In genomic region chr16:30983898-30984610, GRCh38 we compare ENCODE assay signal across 9 cellular contexts. TPM values are rescaled to one million over a fixed set of nuclear protein-coding genes. Genes with fewer than 3 reads are reported as not detected.
"Had no signal": no experiment of that assay in that cellular context is flagged by ENCODE, and none has a peak within 500 bp of the region (broad histone marks: within the 10 kb centered on the region; RNA-seq: fewer than 3 reads in every experiment).

No MANE protein-coding gene starts in this region.

- H3K4me3 Mint-ChIP-seq: activated naive CD4-positive, alpha-beta T cell treated with anti-CD3 and anti-CD28 coated beads, Interleukin-2, amount 50 U/mL, for 24 hours; immature natural killer cell had no signal

- H3K27ac Mint-ChIP-seq: activated naive CD4-positive, alpha-beta T cell treated with anti-CD3 and anti-CD28 coated beads, Interleukin-2, amount 50 U/mL, for 24 hours; activated T-helper 17 cell treated with anti-CD3 and anti-CD28 coated beads, Interleukin-2, amount 50 U/mL, for 72 hours; immature natural killer cell; progenitor cell of endocrine pancreas; type B pancreatic cell had no signal

- H3K9me3 ChIP-seq: lower lobe of right lung, suprapubic skin had no signal

- H3K27me3 Mint-ChIP-seq: activated naive CD4-positive, alpha-beta T cell treated with anti-CD3 and anti-CD28 coated beads, Interleukin-2, amount 50 U/mL, for 24 hours; activated T-helper 17 cell treated with anti-CD3 and anti-CD28 coated beads, Interleukin-2, amount 50 U/mL, for 72 hours; naive thymus-derived CD4-positive, alpha-beta T cell; progenitor cell of endocrine pancreas; type B pancreatic cell had no signal

- DNase-seq: cortex of kidney had no signal

- H3K4me1 Mint-ChIP-seq: activated naive CD4-positive, alpha-beta T cell treated with anti-CD3 and anti-CD28 coated beads, Interleukin-2, amount 50 U/mL, for 24 hours; activated T-helper 17 cell treated with anti-CD3 and anti-CD28 coated beads, Interleukin-2, amount 50 U/mL, for 72 hours; immature natural killer cell had no signal

- H3K36me3 Mint-ChIP-seq: immature natural killer cell, type B pancreatic cell had no signal

- H3K27me3 ChIP-seq: suprapubic skin had no signal

RNA-seq across cellular contexts. Expression of gene HSD3B7, which starts 1.0 kb away (rescaled TPM):
- polyA plus RNA-seq: immature natural killer cell had no signal

RNA-seq across cellular contexts. Expression of gene STX1B, which starts 26.4 kb away (rescaled TPM):
- polyA plus RNA-seq: immature natural killer cell had no signal
